17 cellular contexts compared by ENCODE assay signal in genomic region chr10:21265622-21266021, GRCh38.
DNase-seq lines count a peak whose midpoint lies in the region; ATAC-seq and TF ChIP-seq lines count a peak whose summit lies in the region.
"Had no signal": no experiment of that assay in that cellular context is flagged by ENCODE, and none has a peak within 500 bp of the region (broad histone marks: within the 10 kb centered on the region; RNA-seq: fewer than 3 reads in every experiment).

No MANE protein-coding gene starts in this region.

- peaks cover 1% of the 10 kb centered on the region for H3K9me3 Mint-ChIP-seq in activated T-cell treated with anti-CD3 and anti-CD28 coated beads, Interleukin-2, amount 50 U/mL, for 24 hours

- H3K4me1 ChIP-seq in PC-9 (replicated peaks; ENCODE audit: insufficient read depth) (peaks cover 24% of the 10 kb centered on the region), parathyroid adenoma (peaks cover 9% of the 10 kb centered on the region)

- intact Hi-C loops in PC-9 (cut with micrococcal nuclease; ENCODE audit: unreplicated experiment), result loop anchor here (1.0 to 5.0 kb wide), 5 partner anchors 27 to 273 kb away; no protein-coding TSS in a partner anchor

- no peak for TF ChIP-seq CTCF in PC-9 (conservative IDR thresholded peaks at IDR 0.05)
- TF ChIP-seq CTCF in parathyroid adenoma (IDR thresholded peaks at IDR 0.05), result no peak

- POLR2A ChIA-PET in PC-9 (lab: Charles Lee; ENCODE audit: unreplicated experiment), result no interaction called here

- H3K4me1 Mint-ChIP-seq in activated T-cell treated with anti-CD3 and anti-CD28 coated beads, Interleukin-2, amount 50 U/mL, for 24 hours (ENCODE audit: low read depth), result no peaks in the 10 kb centered on the region
- H3K4me1 Mint-ChIP-seq: naive thymus-derived CD8-positive, alpha-beta T cell had no signal

- H3K36me3 ChIP-seq in PC-9 (ENCODE audit: low read depth) (no peaks in the 10 kb centered on the region), parathyroid adenoma (ENCODE audit: control insufficient read depth, insufficient read depth, low read length) (no peaks in the 10 kb centered on the region)
- H3K36me3 ChIP-seq: BLaER1 treated with 17β-estradiol and CSF1 and Interleukin-3, amounts not matched to agents 10 nM and 100 nM; thoracic aorta had no signal

- peak; percentile 75 for ATAC-seq in esophagus mucosa
- ATAC-seq: left lobe of liver; naive thymus-derived CD8-positive, alpha-beta T cell had no signal

- H3K9ac ChIP-seq in parathyroid adenoma, result no peak overlapping the region
- H3K9ac ChIP-seq: BLaER1 treated with 17β-estradiol and CSF1 and Interleukin-3, amounts not matched to agents 10 nM and 100 nM had no signal

- no peaks in the 10 kb centered on the region for H3K36me3 Mint-ChIP-seq in activated T-cell treated with anti-CD3 and anti-CD28 coated beads, Interleukin-2, amount 50 U/mL, for 24 hours (ENCODE audit: low read depth)

- no peaks in the 10 kb centered on the region for H4K20me1 ChIP-seq in PC-9 (ENCODE audit: insufficient read depth)
- H4K20me1 ChIP-seq: BLaER1 treated with 17β-estradiol and CSF1 and Interleukin-3, amounts not matched to agents 10 nM and 100 nM had no signal

- H3K4me3 ChIP-seq in PC-9 (no peak overlapping the region), parathyroid adenoma (ENCODE audit: low read depth, low read length) (no peak overlapping the region)
- H3K4me3 ChIP-seq: BLaER1 treated with 17β-estradiol and CSF1 and Interleukin-3, amounts not matched to agents 10 nM and 100 nM; thoracic aorta had no signal

- peak overlapping the region; percentile 61 for H3K27ac ChIP-seq in PC-9
- peak overlapping the region; percentile 2 for H3K27ac ChIP-seq in parathyroid adenoma
- no peak overlapping the region for H3K27ac ChIP-seq in caudate nucleus (ENCODE audit: low read depth, low read length)
- H3K27ac ChIP-seq: BLaER1 treated with 17β-estradiol and CSF1 and Interleukin-3, amounts not matched to agents 10 nM and 100 nM; thoracic aorta had no signal

- no peaks in the 10 kb centered on the region for H3K27me3 Mint-ChIP-seq in activated T-cell treated with anti-CD3 and anti-CD28 coated beads, Interleukin-2, amount 50 U/mL, for 24 hours

- H3K27ac Mint-ChIP-seq in activated T-cell treated with anti-CD3 and anti-CD28 coated beads, Interleukin-2, amount 50 U/mL, for 24 hours, result no peak overlapping the region
- H3K27ac Mint-ChIP-seq: activated naive CD4-positive, alpha-beta T cell treated with anti-CD3 and anti-CD28 coated beads for 36 hours; naive thymus-derived CD8-positive, alpha-beta T cell had no signal

- H2AFZ ChIP-seq in PC-9 (no peak overlapping the region), parathyroid adenoma (peak overlapping the region; percentile 5)

- CTCF ChIA-PET in PC-9 (lab: Charles Lee), result no interaction called here

- H3K9me2 ChIP-seq in PC-9 (ENCODE audit: insufficient read depth), result no peaks in the 10 kb centered on the region

- H3K9me3 ChIP-seq in PC-9 (ENCODE audit: insufficient read depth, low read depth), result no peaks in the 10 kb centered on the region
- H3K9me3 ChIP-seq in parathyroid adenoma (ENCODE audit: control insufficient read depth, low read length), result no peaks in the 10 kb centered on the region
- H3K9me3 ChIP-seq: thoracic aorta had no signal

- peak overlapping the region; percentile 57 for H3K4me2 ChIP-seq in PC-9
- peak overlapping the region; percentile 36 for H3K4me2 ChIP-seq in parathyroid adenoma (ENCODE audit: low read length)
- H3K4me2 ChIP-seq: BLaER1 treated with 17β-estradiol and CSF1 and Interleukin-3, amounts not matched to agents 10 nM and 100 nM had no signal

- H3K79me2 ChIP-seq in PC-9 (ENCODE audit: low read depth) (no peaks in the 10 kb centered on the region), parathyroid adenoma (peaks cover 9% of the 10 kb centered on the region)

- H3F3A ChIP-seq in PC-9 (ENCODE audit: insufficient read depth, low read depth), result 0 out of 2 replicates have a peak, but pooled peaks cover 3% of the 10 kb centered on the region

- DNase-seq in H4 (ENCODE audit: low spot score) (peak; percentile 51), PC-9 (peak; percentile 31 to 85), NCI-H128 (lab: John Stamatoyannopoulos, UW; ENCODE audit: unreplicated experiment) (no peak), caudate nucleus (lab: John Stamatoyannopoulos, UW) (no peak)
- no peak for DNase-seq in activated T-cell treated with anti-CD3 and anti-CD28 coated beads, Interleukin-2, amount 50 U/mL, for 24 hours
- no peak for DNase-seq in activated CD4-positive, alpha-beta T cell treated with anti-CD3 and anti-CD28 coated beads, Interleukin-2, amount 50 U/mL, for 48 hours
- DNase-seq: activated CD4-positive, CD25-positive, alpha-beta regulatory T cell; activated CD8-positive, alpha-beta memory T cell treated with anti-CD3 and anti-CD28 coated beads, Interleukin-2, amount 50 U/mL, for 4 hours; activated naive CD4-positive, alpha-beta T cell treated with anti-CD3 and anti-CD28 coated beads for 36 hours; hypothalamus; naive thymus-derived CD8-positive, alpha-beta T cell; stimulated activated CD4-positive, alpha-beta T cell treated with anti-CD3 and anti-CD28 coated beads, Interleukin-1b, Interleukin-23, amount 100 ng/mL, for 48 hours had no signal

- no peak overlapping the region for H3K4me3 Mint-ChIP-seq in activated T-cell treated with anti-CD3 and anti-CD28 coated beads, Interleukin-2, amount 50 U/mL, for 24 hours
- H3K4me3 Mint-ChIP-seq: activated naive CD4-positive, alpha-beta T cell treated with anti-CD3 and anti-CD28 coated beads for 36 hours; naive thymus-derived CD8-positive, alpha-beta T cell had no signal

- no TSS peak for BruUV-seq in PC-9 (replicated peaks; lab: Mats Ljungman, UMichigan)

- no peaks in the 10 kb centered on the region for H3K27me3 ChIP-seq in PC-9 (ENCODE audit: insufficient read depth, low read depth)
- H3K27me3 ChIP-seq in parathyroid adenoma (ENCODE audit: control insufficient read depth, insufficient read depth, low read length), result no peaks in the 10 kb centered on the region
- H3K27me3 ChIP-seq: BLaER1 treated with 17β-estradiol and CSF1 and Interleukin-3, amounts not matched to agents 10 nM and 100 nM had no signal

Comparison
In these comparisons a context has a peak if more than half of its experiments do, and no peak if none do; other contexts are left out.
1. DNase-seq: peak in H4 (single experiment) and PC-9 (2 of 2); none in activated T-cell treated with anti-CD3 and anti-CD28 coated beads, Interleukin-2, amount 50 U/mL, for 24 hours (single experiment), activated CD4-positive, alpha-beta T cell treated with anti-CD3 and anti-CD28 coated beads, Interleukin-2, amount 50 U/mL, for 48 hours (0 of 2), NCI-H128 (single experiment) and caudate nucleus (0 of 61).